Comparison of ENCODE assay signal across 8 cellular contexts in genomic region chr12:1590083-1590979, GRCh38. TPM values are rescaled to one million over a fixed set of nuclear protein-coding genes. Genes with fewer than 3 reads are reported as not detected.
DNase-seq lines count a peak whose midpoint lies in the region; ATAC-seq, FAIRE-seq and TF ChIP-seq lines count a peak whose summit lies in the region.

No MANE protein-coding gene starts in this region.

- TF ChIP-seq CTCF in DOHH2 (IDR thresholded peaks at IDR 0.05; ENCODE audit: low read depth, low read length, poor library complexity, severe bottlenecking) (no peak), fibroblast of the aortic adventitia (IDR thresholded peaks at IDR 0.05; ENCODE audit: insufficient read depth, low read length) (no peak), D721Med (IDR thresholded peaks at IDR 0.05; ENCODE audit: insufficient read depth, missing control alignments) (no peak)

- H4K91ac ChIP-seq in neuronal stem cell (ENCODE audit: low read depth, low read length, poor library complexity): no peak overlapping the region

- H2BK12ac ChIP-seq in neuronal stem cell (ENCODE audit: low read length): no peak overlapping the region

- H3K4me1 Mint-ChIP-seq in T-cell: peaks cover 58 to 67% (median 63%) of the 10 kb centered on the region in 3 donors

- no peak overlapping the region for H2BK15ac ChIP-seq in neuronal stem cell (ENCODE audit: low read length)

- peaks cover 11% of the 10 kb centered on the region; the same call in 1 of the 2 replicates for H3F3A ChIP-seq in DOHH2 (ENCODE audit: control insufficient read depth, insufficient read depth)

- no peak overlapping the region for H4K8ac ChIP-seq in neuronal stem cell (ENCODE audit: low read depth, low read length)

- peak overlapping the region; percentile 83 to 95 (median 85) for H3K4me3 Mint-ChIP-seq in T-cell

- no peak overlapping the region for H2BK5ac ChIP-seq in neuronal stem cell (ENCODE audit: low read length)

- CTCF ChIA-PET in T-cell (lab: Charles Lee): interaction anchor here (0.5 to 5.3 kb wide), 6 partner anchors 21 to 472 kb away, joined by 3 to 55 read pairs (median 6); no protein-coding TSS in a partner anchor

- FAIRE-seq in D721Med (lab: Jason Lieb, UNC): no peak

- H4K20me1 ChIP-seq in DOHH2 (ENCODE audit: control insufficient read depth, insufficient read depth, low read depth, low read length): peaks cover 27% of the 10 kb centered on the region

- H3K4me3 ChIP-seq in DOHH2 (ENCODE audit: low read length): peak overlapping the region; percentile 50
- H3K4me3 ChIP-seq in fibroblast of the aortic adventitia (ENCODE audit: low read depth, low read length): peak overlapping the region; percentile 64
- peak overlapping the region; percentile 23 to 68 for H3K4me3 ChIP-seq in neuronal stem cell (ENCODE audit: low read length in 2 of 2)

- H3K9ac ChIP-seq in neuronal stem cell (ENCODE audit: low read depth, low read length, poor library complexity): no peak overlapping the region

- H3K14ac ChIP-seq in neuronal stem cell (ENCODE audit: low read length): no peak overlapping the region

- H3K27ac ChIP-seq in DOHH2 (ENCODE audit: low read depth, low read length) (no peak overlapping the region), neuronal stem cell (replicated peaks; ENCODE audit: low read length) (peak overlapping the region; percentile 95)

- H3K4me1 ChIP-seq in DOHH2 (ENCODE audit: control insufficient read depth, low read length): peaks cover 45% of the 10 kb centered on the region
- peaks cover 19 to 58% of the 10 kb centered on the region in 2 donors for H3K4me1 ChIP-seq in neuronal stem cell (ENCODE audit: control insufficient read depth in 2 of 2, insufficient read depth in 1 of 2, low read depth in 1 of 2, low read length in 2 of 2)

- H3K27ac Mint-ChIP-seq in T-cell: peak overlapping the region; percentile 88 to 89

- H2BK120ac ChIP-seq in neuronal stem cell (ENCODE audit: low read depth, low read length): no peak overlapping the region

- POLR2A ChIA-PET in T-cell (lab: Charles Lee): interaction anchor here in 1 of 2 donors (0.7 kb wide), 1 partner anchor 188 kb away, joined by 8 read pairs; no protein-coding TSS in a partner anchor

- ATAC-seq in T-cell (replicated peaks in 1 of 4): no peak

- H3K9me3 ChIP-seq in DOHH2 (ENCODE audit: control insufficient read depth, insufficient read depth, low read length) (no peaks in the 10 kb centered on the region), neuronal stem cell (replicated peaks in 1 of 2; ENCODE audit: control insufficient read depth in 2 of 2, insufficient read depth in 1 of 2, low read depth in 1 of 2, low read length in 2 of 2) (no peaks in the 10 kb centered on the region)

- H3K36me3 Mint-ChIP-seq in T-cell: peaks cover 21% of the 10 kb centered on the region

- no peaks in the 10 kb centered on the region for H3K27me3 Mint-ChIP-seq in T-cell

- no peaks in the 10 kb centered on the region for H3K9me3 Mint-ChIP-seq in T-cell

- no peak overlapping the region for H3K4ac ChIP-seq in neuronal stem cell (ENCODE audit: low read length)

- peaks cover 6% of the 10 kb centered on the region for H3K79me1 ChIP-seq in neuronal stem cell (ENCODE audit: low read depth, low read length)

- H3K27me3 ChIP-seq in DOHH2 (ENCODE audit: control insufficient read depth, low read length) (no peaks in the 10 kb centered on the region), neuronal stem cell (ENCODE audit: control insufficient read depth in 3 of 3, insufficient read depth in 3 of 3, low read depth in 1 of 3, low read length in 3 of 3) (peaks cover 0 to 16% (median 0%) of the 10 kb centered on the region in 3 experiments)

- no peak overlapping the region for H3K23ac ChIP-seq in neuronal stem cell (ENCODE audit: low read depth, low read length, poor library complexity)

- peaks cover 45% of the 10 kb centered on the region for H3K36me3 ChIP-seq in DOHH2 (ENCODE audit: control insufficient read depth, low read length)
- peaks cover 4 to 8% of the 10 kb centered on the region in 2 donors for H3K36me3 ChIP-seq in neuronal stem cell (replicated peaks in 1 of 2; ENCODE audit: control insufficient read depth in 2 of 2, insufficient read depth in 2 of 2, low read length in 2 of 2)

- H3K4me2 ChIP-seq in DOHH2 (ENCODE audit: low read length): peak overlapping the region; percentile 96
- H3K4me2 ChIP-seq in neuronal stem cell (ENCODE audit: insufficient read depth, low read length, poor library complexity, severe bottlenecking): peak overlapping the region; percentile 55

- DNase-seq in T-cell (no peak), fibroblast of the aortic adventitia (ENCODE audit: low read depth) (peak; percentile 97), neuronal stem cell (ENCODE audit: low spot score) (peak; percentile 84), D721Med (ENCODE audit: insufficient read length, low spot score) (no peak), 8988T (no peak), NCI-H2171 treated with DMSO at 0.1 percent for 48 hours (lab: John Stamatoyannopoulos, UW) (no peak)
- no peak for DNase-seq in central memory CD4-positive, alpha-beta T cell

- peaks cover 61% of the 10 kb centered on the region for H3K79me2 ChIP-seq in DOHH2 (ENCODE audit: control insufficient read depth, low read length)

- H2AK5ac ChIP-seq in neuronal stem cell (ENCODE audit: low read depth, low read length): no peak overlapping the region

- H3K9me2 ChIP-seq in DOHH2 (replicated peaks; ENCODE audit: control insufficient read depth, low read length): no peaks in the 10 kb centered on the region

- H3K18ac ChIP-seq in neuronal stem cell (ENCODE audit: low read length): no peak overlapping the region

- no CpG with 5 or more reads among the region's 12 CpGs for WGBS in neuronal stem cell (ENCODE audit: extremely low coverage in 2 of 2, insufficient read length in 2 of 2, insufficient replicate concordance in 1 of 2), 2 donors

- H2AFZ ChIP-seq in neuronal stem cell (ENCODE audit: low read length): no peak overlapping the region

RNA-seq across cellular contexts. Expression of gene FBXL14, which starts 4.0 kb away (rescaled TPM):
- 10 to 100 TPM; 27.3 to 48.7 (median 42.5) TPM for total RNA-seq in T-cell
- 1.1 and 11.2 TPM in 2 replicates for total RNA-seq in fibroblast of the aortic adventitia (ENCODE audit: low replicate concordance)
- polyA plus RNA-seq in neuronal stem cell (2013, experiment 1 of 2): 34.2 TPM
- 33.4 TPM for polyA plus RNA-seq in neuronal stem cell (2013, experiment 2 of 2)

RNA-seq across cellular contexts. Expression of gene WNT5B, which starts 38.7 kb away (rescaled TPM):
- under 1 TPM in 1 of 5 donors, not detected in 4; 0.20 TPM for total RNA-seq in T-cell
- 3.1 and 16.6 TPM in 2 replicates for total RNA-seq in fibroblast of the aortic adventitia (ENCODE audit: low replicate concordance)
- polyA plus RNA-seq in neuronal stem cell (2013, experiment 1 of 2): 74.9 TPM
- 74.2 TPM for polyA plus RNA-seq in neuronal stem cell (2013, experiment 2 of 2)

Comparison
In these comparisons a context has a peak if more than half of its experiments do, and no peak if none do; other contexts are left out.
1. DNase-seq: peak in fibroblast of the aortic adventitia (single experiment) and neuronal stem cell (single experiment); none in T-cell (0 of 34), D721Med (single experiment), central memory CD4-positive, alpha-beta T cell (single experiment), 8988T (single experiment) and NCI-H2171 treated with DMSO at 0.1 percent for 48 hours (single experiment).
2. Peak in every context shown above with its lines, with median percentiles within 50 percentile points of each other: H3K4me3 ChIP-seq.